ENCODE assay signal across 8 cellular contexts in the genomic region with DNA sequence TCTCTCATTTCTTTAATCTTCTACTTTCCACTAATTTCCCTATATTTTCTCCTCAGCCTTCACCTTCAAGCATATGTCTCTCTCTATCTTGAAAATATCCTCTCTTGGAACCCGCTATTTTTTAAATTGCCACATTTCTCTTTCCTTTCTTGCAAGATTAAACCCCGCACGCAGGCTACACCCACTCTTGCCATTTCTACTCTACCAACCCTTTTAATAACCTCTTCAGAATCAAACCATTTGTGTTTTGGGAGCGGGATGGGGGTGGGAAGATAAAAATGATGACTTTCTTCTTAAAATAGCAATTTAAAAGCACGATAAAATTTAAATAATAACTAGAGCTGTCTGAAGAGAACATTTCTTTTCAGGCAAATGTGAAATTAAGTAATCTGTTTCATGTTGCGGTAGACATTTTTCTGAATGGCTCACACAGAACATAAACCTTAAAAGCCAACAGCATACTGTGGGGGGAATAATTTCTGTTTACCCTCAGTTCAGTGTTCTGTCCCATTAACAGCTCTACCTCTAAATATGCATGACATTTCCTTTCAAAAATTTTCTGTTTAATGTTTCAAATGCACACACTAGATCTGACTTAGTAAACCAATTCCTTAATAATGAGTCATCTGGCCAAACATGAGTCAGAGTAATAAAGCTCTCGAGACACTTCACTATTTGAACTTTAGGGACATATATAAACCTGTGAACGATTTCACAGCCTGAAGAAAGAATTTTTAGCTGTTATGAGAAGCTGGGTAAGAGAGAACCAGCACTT. TPM values are rescaled to one million over a fixed set of nuclear protein-coding genes. Genes with fewer than 3 reads are reported as not detected.
A peak's percentile ranks its signal among the peaks of the same experiment; 100 is the strongest.
DNase-seq lines count a peak whose midpoint lies in the region; ATAC-seq and TF ChIP-seq lines count a peak whose summit lies in the region.
"Had no signal": no experiment of that assay in that cellular context is flagged by ENCODE, and none has a peak within 500 bp of the region (broad histone marks: within the 10 kb centered on the region; RNA-seq: fewer than 3 reads in every experiment).

No MANE protein-coding gene starts in this region.

- no peaks in the 10 kb centered on the region for H3K9me3 ChIP-seq in sigmoid colon

- no peaks in the 10 kb centered on the region for H3K27me3 ChIP-seq in sigmoid colon

- no peak overlapping the region for H3K4me3 ChIP-seq in epithelial cell of proximal tubule (ENCODE audit: low read depth, low read length)
- peak overlapping the region in 2 of 4 donors; percentile 11 to 13 for H3K4me3 ChIP-seq in sigmoid colon

- H3K9me3 Mint-ChIP-seq in activated CD8-positive, alpha-beta memory T cell treated with anti-CD3 and anti-CD28 coated beads, Interleukin-2, amount 10 ng/mL, durations not matched to agents 7 days and 5 days (ENCODE audit: low read depth) = peaks cover 5% of the 10 kb centered on the region

- no peaks in the 10 kb centered on the region for H3K36me3 ChIP-seq in sigmoid colon

- H3K4me1 Mint-ChIP-seq in activated CD8-positive, alpha-beta memory T cell treated with anti-CD3 and anti-CD28 coated beads, Interleukin-2, amount 10 ng/mL, durations not matched to agents 7 days and 5 days = peaks cover 5% of the 10 kb centered on the region
- H3K4me1 Mint-ChIP-seq: IgD-negative memory B cell had no signal

- no peak for ATAC-seq in activated CD8-positive, alpha-beta memory T cell treated with anti-CD3 and anti-CD28 coated beads, Interleukin-2, amount 10 ng/mL, durations not matched to agents 7 days and 5 days

- CTCF ChIA-PET in activated CD8-positive, alpha-beta memory T cell treated with anti-CD3 and anti-CD28 coated beads, Interleukin-2, amount 10 ng/mL, durations not matched to agents 7 days and 5 days (lab: Charles Lee) = no interaction called here

- TF ChIP-seq POLR2A in sigmoid colon (IDR thresholded peaks at IDR 0.05) = no peak

- 65 to 73% methylated on average over 8 of the region's 8 CpGs for WGBS in sigmoid colon, 2 donors

- H3K27ac Mint-ChIP-seq in activated CD8-positive, alpha-beta memory T cell treated with anti-CD3 and anti-CD28 coated beads, Interleukin-2, amount 10 ng/mL, durations not matched to agents 7 days and 5 days = no peak overlapping the region
- H3K27ac Mint-ChIP-seq: IgD-negative memory B cell had no signal

- no peak overlapping the region for H3K4me3 Mint-ChIP-seq in activated CD8-positive, alpha-beta memory T cell treated with anti-CD3 and anti-CD28 coated beads, Interleukin-2, amount 10 ng/mL, durations not matched to agents 7 days and 5 days
- H3K4me3 Mint-ChIP-seq: IgD-negative memory B cell had no signal

- peaks cover 4% of the 10 kb centered on the region for H3K36me3 Mint-ChIP-seq in activated CD8-positive, alpha-beta memory T cell treated with anti-CD3 and anti-CD28 coated beads, Interleukin-2, amount 10 ng/mL, durations not matched to agents 7 days and 5 days
- H3K36me3 Mint-ChIP-seq: IgD-negative memory B cell had no signal

- TF ChIP-seq EP300 in sigmoid colon (IDR thresholded peaks at IDR 0.05) = peak in 1 of 4 donors; percentile 45

- H3K4me1 ChIP-seq in sigmoid colon = peaks cover 0 to 69% (median 28%) of the 10 kb centered on the region in 4 donors

- intact Hi-C loops in sigmoid colon (cut with DNase I) = loop anchor here (10.0 kb wide), 3 partner anchors 116 to 426 kb away; no protein-coding TSS in a partner anchor

- DNase-seq in H4 (ENCODE audit: low spot score) (peak; percentile 92), NCI-H748 (lab: John Stamatoyannopoulos, UW; ENCODE audit: unreplicated experiment) (peak; percentile 80), epithelial cell of proximal tubule (ENCODE audit: low read depth) (peak; percentile 95), sigmoid colon (no peak), activated T-cell treated with anti-CD3 and anti-CD28 coated beads for 4 hours (no peak), AML-193 (lab: John Stamatoyannopoulos, UW) (no peak)
- no peak for DNase-seq in activated CD8-positive, alpha-beta memory T cell treated with anti-CD3 and anti-CD28 coated beads, Interleukin-2, amount 10 ng/mL, durations not matched to agents 7 days and 5 days

- H3K27ac ChIP-seq in sigmoid colon = peak overlapping the region; percentile 62 to 77 (median 70)

- no peak for TF ChIP-seq CTCF in epithelial cell of proximal tubule (conservative IDR thresholded peaks at IDR 0.05; ENCODE audit: low read depth, low read length)
- no peak for TF ChIP-seq CTCF in sigmoid colon (IDR thresholded peaks at IDR 0.05)

- H3K27me3 Mint-ChIP-seq in activated CD8-positive, alpha-beta memory T cell treated with anti-CD3 and anti-CD28 coated beads, Interleukin-2, amount 10 ng/mL, durations not matched to agents 7 days and 5 days = peaks cover 26% of the 10 kb centered on the region

RNA-seq across cellular contexts. Expression of a gene that starts 20.5 kb away (rescaled TPM):
- total RNA-seq in H4 (2014; rRNA removed; shearing (Covaris generic)) = 21.4 and 24.4 TPM in 2 replicates
- total RNA-seq in epithelial cell of proximal tubule = 28.5 and 31.9 TPM in 2 replicates
- 10 to 100 TPM in 2 of 4 donors, 1 to 10 TPM in 2; 7.2 to 11.9 (median 10.1) TPM for total RNA-seq in sigmoid colon
- 1 to 10 TPM in 2 of 3 donors, under 1 TPM in 1; 0.46 to 1.8 (median 1.1) TPM for polyA plus RNA-seq in sigmoid colon
- total RNA-seq in activated CD8-positive, alpha-beta memory T cell treated with anti-CD3 and anti-CD28 coated beads, Interleukin-2, amount 10 ng/mL, durations not matched to agents 7 days and 5 days = not detected
- polyA plus RNA-seq: IgD-negative memory B cell had no signal

Comparison
In these comparisons a context has a peak if more than half of its experiments do, and no peak if none do; other contexts are left out.
1. DNase-seq: peak in H4 (single experiment), NCI-H748 (single experiment) and epithelial cell of proximal tubule (single experiment); none in sigmoid colon (single experiment), activated T-cell treated with anti-CD3 and anti-CD28 coated beads for 4 hours (single experiment), AML-193 (0 of 2) and activated CD8-positive, alpha-beta memory T cell treated with anti-CD3 and anti-CD28 coated beads, Interleukin-2, amount 10 ng/mL, durations not matched to agents 7 days and 5 days (single experiment).
2. RNA of a gene that starts 20.5 kb away (total RNA-seq): 28.5 to 31.9 TPM in epithelial cell of proximal tubule, 21.4 to 24.4 TPM in H4 and 7.2 to 11.9 TPM in sigmoid colon; not detected in activated CD8-positive, alpha-beta memory T cell treated with anti-CD3 and anti-CD28 coated beads, Interleukin-2, amount 10 ng/mL, durations not matched to agents 7 days and 5 days; every median in the first group is over 4 times any median in the second.